In the genomic region with DNA sequence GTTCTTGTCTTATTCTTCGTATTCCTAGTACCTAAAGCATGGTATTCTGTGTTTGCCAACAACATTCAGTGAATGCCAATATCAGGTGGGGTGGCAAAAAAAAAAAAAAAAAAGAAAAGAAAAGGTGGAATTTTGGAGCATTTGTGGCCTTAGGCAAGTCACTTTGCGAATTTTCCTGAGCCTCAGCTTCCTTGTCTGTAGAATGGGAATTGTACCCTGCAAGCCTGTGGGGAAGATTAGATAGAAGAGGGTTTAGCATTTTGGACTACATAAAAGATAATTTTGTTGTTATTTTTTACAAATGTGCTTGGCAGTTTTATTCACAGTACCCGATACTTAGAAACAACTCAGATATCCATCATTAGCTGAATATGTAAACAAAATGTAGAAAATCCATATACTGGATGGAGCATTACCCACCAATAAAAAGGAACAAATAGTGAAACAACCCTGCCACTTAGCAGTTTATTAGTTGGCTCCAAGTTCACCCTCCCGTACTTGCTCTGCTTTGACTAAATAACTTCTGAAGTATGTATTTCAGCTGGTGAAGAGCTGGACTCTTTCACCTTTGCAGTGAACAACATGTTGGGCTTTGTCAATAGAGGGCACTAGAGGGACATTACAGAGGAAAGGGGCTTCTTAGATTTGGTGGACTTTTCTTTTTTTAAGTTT, we compare ENCODE assay signal across 9 cellular contexts. TPM values are rescaled to one million over a fixed set of nuclear protein-coding genes. Genes with fewer than 3 reads are reported as not detected.
A peak's percentile ranks its signal among the peaks of the same experiment; 100 is the strongest.
DNase-seq lines count a peak whose midpoint lies in the region; ATAC-seq, FAIRE-seq and TF ChIP-seq lines count a peak whose summit lies in the region.
"Had no signal": no experiment of that assay in that cellular context is flagged by ENCODE, and none has a peak within 500 bp of the region (broad histone marks: within the 10 kb centered on the region; RNA-seq: fewer than 3 reads in every experiment).

No MANE protein-coding gene starts in this region.

- intact Hi-C loops in Right ventricle myocardium inferior (cut with DNase I) = no loop called here
- intact Hi-C loops in cardiac septum (cut with DNase I) = no loop called here
- intact Hi-C loops in HepG2 (cut with micrococcal nuclease; ENCODE audit: unreplicated experiment) = loop anchor here (5.0 kb wide), 1 partner anchor 47 kb away; no protein-coding TSS in a partner anchor

- peaks cover 53% of the 10 kb centered on the region for H4K20me1 ChIP-seq in HepG2 (ENCODE audit: insufficient read depth, low read length)

- CTCF ChIA-PET in HepG2 (lab: Yijun Ruan, JAX; ENCODE audit: low intra/inter-chr PET ratio, low total read pairs) = interaction anchor here (1.5 kb wide), 1 partner anchor 57 kb away, joined by 5 read pairs; no protein-coding TSS in a partner anchor

- H3K4me1 ChIP-seq in HepG2 (ENCODE audit: insufficient read depth, low read length) = peaks cover 58% of the 10 kb centered on the region

- no peak overlapping the region for H2AFZ ChIP-seq in HepG2 (ENCODE audit: low read length)

- FAIRE-seq in HepG2 (lab: Jason Lieb, UNC) = peak; percentile 42
- FAIRE-seq: endometrium had no signal

- no peak for TF ChIP-seq RAD21 in HepG2 (CRISPR knock-in tag; IDR thresholded peaks at IDR 0.05)

- no peak overlapping the region for H3K9ac ChIP-seq in HepG2 (ENCODE audit: insufficient read depth, low read depth, low read length)

- H3K4me3 ChIP-seq in brain microvascular endothelial cell (ENCODE audit: low read depth, low read length) = no peak overlapping the region
- no peak overlapping the region for H3K4me3 ChIP-seq in HepG2 (replicated peaks in 1 of 3; ENCODE audit: insufficient read depth in 1 of 3, low read depth in 2 of 3, low read length in 3 of 3)

- TSS peak; percentile 33 for BruUV-seq in HepG2 (replicated peaks; lab: Mats Ljungman, UMichigan)

- ATAC-seq in Right ventricle myocardium inferior = peak; percentile 34
- ATAC-seq in HepG2 = peak; percentile 73
- ATAC-seq in HG02588 (IDR thresholded peaks at IDR 0.05; ENCODE audit: unreplicated experiment) = no peak
- ATAC-seq in HG03135 (IDR thresholded peaks at IDR 0.05; ENCODE audit: unreplicated experiment) = no peak

- H3K9me3 ChIP-seq in HepG2 (ENCODE audit: low read length) = no peaks in the 10 kb centered on the region

- H3K4me2 ChIP-seq in HepG2 (ENCODE audit: low read depth, low read length) = no peak overlapping the region

- POLR2A ChIA-PET in HepG2 (lab: Yijun Ruan, JAX) = interaction anchor here (1.1 to 1.8 kb wide), 3 partner anchors 12 to 24 kb away, joined by 3 to 14 read pairs (median 3); a partner anchor contains a TSS

- H3K36me3 ChIP-seq in brain microvascular endothelial cell (replicated peaks) = peaks cover 4% of the 10 kb centered on the region
- H3K36me3 ChIP-seq in HepG2 (replicated peaks in 1 of 2; ENCODE audit: control insufficient read depth in 1 of 2, insufficient read depth in 2 of 2, low read length in 2 of 2) = peaks cover 7 to 21% of the 10 kb centered on the region in 2 experiments; a peak in 4 of 5 replicates

- DNase-seq in Right ventricle myocardium inferior (ENCODE audit: missing footprints) = no peak
- DNase-seq in cardiac septum (ENCODE audit: low spot score) = no peak
- peak; percentile 26 for DNase-seq in NCI-H2227 (lab: John Stamatoyannopoulos, UW; ENCODE audit: unreplicated experiment)
- DNase-seq in brain microvascular endothelial cell = no peak
- DNase-seq in HepG2 (ENCODE audit: low spot score) = peak; percentile 52
- DNase-seq in activated effector memory CD4-positive, alpha-beta T cell treated with Interleukin-2 at 50 U/mL for 16 hours = no peak

- TF ChIP-seq CTCF in brain microvascular endothelial cell (IDR thresholded peaks at IDR 0.05; ENCODE audit: low read depth, low read length, missing control alignments) (peak; percentile 78), HepG2 (CRISPR knock-in tag; IDR thresholded peaks at IDR 0.05) (peak; percentile 63)

- H3K27me3 ChIP-seq in brain microvascular endothelial cell (replicated peaks) = no peaks in the 10 kb centered on the region
- no peaks in the 10 kb centered on the region for H3K27me3 ChIP-seq in HepG2 (ENCODE audit: control insufficient read depth in 1 of 2, insufficient read depth in 2 of 2, low read length in 2 of 2)

- WGBS in HepG2 (ENCODE audit: low lambda C conversion rate) = 78% methylated on average over 4 of the region's 4 CpGs

- no peak for TF ChIP-seq POLR2A in HepG2 (IDR thresholded peaks at IDR 0.05; ENCODE audit: insufficient read depth in 1 of 2, low read depth in 2 of 2, low read length in 2 of 2)

- TF ChIP-seq EP300 in HepG2 (IDR thresholded peaks at IDR 0.05; ENCODE audit: low read depth in 2 of 2, low read length in 2 of 2) (no peak), HepG2 (CRISPR knock-in tag; IDR thresholded peaks at IDR 0.05; ENCODE audit: borderline replicate concordance) (no peak)

- peaks cover 80% of the 10 kb centered on the region for H3K79me2 ChIP-seq in HepG2 (ENCODE audit: insufficient read depth, low read length)

- in situ Hi-C loops in brain microvascular endothelial cell (cut with HindIII; ENCODE audit: low pct_ligation_motif_present, low sequenced_read_pairs) = no loop called here
- in situ Hi-C loops in HepG2 (cut with HindIII; ENCODE audit: extremely low pct_ligation_motif_present, low pct_unique_long_range_greater_than_20kb) = no loop called here

- H3K27ac ChIP-seq in brain microvascular endothelial cell (no peak overlapping the region), HepG2 (ENCODE audit: extremely low read length, insufficient read depth, low read length) (peak overlapping the region; percentile 7)

TF ChIP-seq in HepG2, 621 proteins besides CTCF, POLR2A, EP300 and RAD21 (continues in another document):
- TF ChIP-seq, protein P1, sequence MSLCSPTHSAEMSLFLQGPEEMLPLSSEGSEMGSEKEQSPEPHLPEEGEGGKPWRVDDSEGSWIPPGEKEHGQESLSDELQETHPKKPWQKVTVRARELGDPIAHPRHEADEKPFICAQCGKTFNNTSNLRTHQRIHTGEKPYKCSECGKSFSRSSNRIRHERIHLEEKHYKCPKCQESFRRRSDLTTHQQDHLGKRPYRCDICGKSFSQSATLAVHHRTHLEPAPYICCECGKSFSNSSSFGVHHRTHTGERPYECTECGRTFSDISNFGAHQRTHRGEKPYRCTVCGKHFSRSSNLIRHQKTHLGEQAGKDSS (CRISPR knock-in tag; IDR thresholded peaks at IDR 0.05; ENCODE audit: borderline replicate concordance, low read depth) = no peak
- TF ChIP-seq SALL2 (CRISPR knock-in tag; IDR thresholded peaks at IDR 0.05) = no peak
- TF ChIP-seq ZNF788 (CRISPR knock-in tag; IDR thresholded peaks at IDR 0.05; ENCODE audit: borderline replicate concordance) = no peak
- TF ChIP-seq, protein P2, sequence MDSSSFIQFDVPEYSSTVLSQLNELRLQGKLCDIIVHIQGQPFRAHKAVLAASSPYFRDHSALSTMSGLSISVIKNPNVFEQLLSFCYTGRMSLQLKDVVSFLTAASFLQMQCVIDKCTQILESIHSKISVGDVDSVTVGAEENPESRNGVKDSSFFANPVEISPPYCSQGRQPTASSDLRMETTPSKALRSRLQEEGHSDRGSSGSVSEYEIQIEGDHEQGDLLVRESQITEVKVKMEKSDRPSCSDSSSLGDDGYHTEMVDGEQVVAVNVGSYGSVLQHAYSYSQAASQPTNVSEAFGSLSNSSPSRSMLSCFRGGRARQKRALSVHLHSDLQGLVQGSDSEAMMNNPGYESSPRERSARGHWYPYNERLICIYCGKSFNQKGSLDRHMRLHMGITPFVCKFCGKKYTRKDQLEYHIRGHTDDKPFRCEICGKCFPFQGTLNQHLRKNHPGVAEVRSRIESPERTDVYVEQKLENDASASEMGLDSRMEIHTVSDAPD (CRISPR knock-in tag; IDR thresholded peaks at IDR 0.05) = no peak
- TF ChIP-seq, protein P3, sequence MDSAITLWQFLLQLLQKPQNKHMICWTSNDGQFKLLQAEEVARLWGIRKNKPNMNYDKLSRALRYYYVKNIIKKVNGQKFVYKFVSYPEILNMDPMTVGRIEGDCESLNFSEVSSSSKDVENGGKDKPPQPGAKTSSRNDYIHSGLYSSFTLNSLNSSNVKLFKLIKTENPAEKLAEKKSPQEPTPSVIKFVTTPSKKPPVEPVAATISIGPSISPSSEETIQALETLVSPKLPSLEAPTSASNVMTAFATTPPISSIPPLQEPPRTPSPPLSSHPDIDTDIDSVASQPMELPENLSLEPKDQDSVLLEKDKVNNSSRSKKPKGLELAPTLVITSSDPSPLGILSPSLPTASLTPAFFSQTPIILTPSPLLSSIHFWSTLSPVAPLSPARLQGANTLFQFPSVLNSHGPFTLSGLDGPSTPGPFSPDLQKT (CRISPR knock-in tag; IDR thresholded peaks at IDR 0.05; ENCODE audit: borderline replicate concordance) = no peak

RNA-seq across cellular contexts. Expression of a gene that starts 13.6 kb away (rescaled TPM):
- 116 TPM for total RNA-seq in Right ventricle myocardium inferior
- 124 TPM for total RNA-seq in cardiac septum
- total RNA-seq in HepG2 (2016; rRNA removed; fragmentation: Illumina TruSeq; extraction: Trizol) = 109 and 118 TPM in 2 replicates
- total RNA-seq in HepG2 (2016; cell fraction: cytosol; rRNA removed; fragmentation: Illumina TruSeq; extraction: Trizol; ENCODE audit: low read depth) = 111 and 139 TPM in 2 replicates
- total RNA-seq in HepG2 (2016; cell fraction: insoluble cytoplasmic fraction; rRNA removed; fragmentation: Illumina TruSeq; extraction: Trizol) = 93.2 and 113 TPM in 2 replicates
- 196 and 210 TPM in 2 replicates for total RNA-seq in HepG2 (2016; cell fraction: membrane; rRNA removed; fragmentation: Illumina TruSeq; extraction: Trizol)
- 43.4 and 55.4 TPM in 2 replicates for total RNA-seq in HepG2 (2016; cell fraction: nucleus; rRNA removed; fragmentation: Illumina TruSeq; extraction: Trizol)
- 59.9 and 79.1 TPM in 2 replicates for polyA plus RNA-seq in HepG2 (2011; rRNA removed)
- 23.8 and 37.3 TPM in 2 replicates for polyA plus RNA-seq in HepG2 (2011; cell fraction: cytosol; rRNA removed)
- polyA plus RNA-seq in HepG2 (2011; cell fraction: nucleus; rRNA removed) = 22.3 and 35.1 TPM in 2 replicates
- polyA plus RNA-seq in HepG2 (2012) = 154 and 174 TPM in 2 replicates
- polyA plus RNA-seq in HepG2 (2016; cell fraction: cytosol; fragmentation: Illumina TruSeq; extraction: Trizol; ENCODE audit: low read depth) = 266 and 332 TPM in 2 replicates
- 161 and 175 TPM in 2 replicates for polyA plus RNA-seq in HepG2 (2016; cell fraction: insoluble cytoplasmic fraction; fragmentation: Illumina TruSeq; extraction: Trizol; ENCODE audit: low read depth)
- polyA plus RNA-seq in HepG2 (2016; cell fraction: membrane; fragmentation: Illumina TruSeq; extraction: Trizol; ENCODE audit: low read depth) = 293 and 345 TPM in 2 replicates
- polyA plus RNA-seq in HepG2 (2016; cell fraction: nucleus; fragmentation: Illumina TruSeq; extraction: Trizol; ENCODE audit: insufficient read depth, low read depth) = 120 and 128 TPM in 2 replicates
- 14.5 and 25.8 TPM in 2 replicates for polyA minus RNA-seq in HepG2 (2011; rRNA and poly(A)+ RNA removed; ENCODE audit: low replicate concordance)
- 41.2 and 47.5 TPM in 2 replicates for polyA minus RNA-seq in HepG2 (2011; cell fraction: cytosol; rRNA and poly(A)+ RNA removed)
- polyA minus RNA-seq in HepG2 (2011; cell fraction: nucleus; rRNA and poly(A)+ RNA removed) = 32.2 and 38.5 TPM in 2 replicates

Comparison
In these comparisons a context has a peak if more than half of its experiments do, and no peak if none do; other contexts are left out.
1. ATAC-seq: peak in Right ventricle myocardium inferior (single experiment) and HepG2 (single experiment); none in HG02588 (single experiment) and HG03135 (single experiment).
2. DNase-seq: peak in NCI-H2227 (single experiment) and HepG2 (single experiment); none in Right ventricle myocardium inferior (single experiment), cardiac septum (single experiment), brain microvascular endothelial cell (single experiment) and activated effector memory CD4-positive, alpha-beta T cell treated with Interleukin-2 at 50 U/mL for 16 hours (single experiment).